15 cellular contexts compared by ENCODE assay signal in the genomic region with DNA sequence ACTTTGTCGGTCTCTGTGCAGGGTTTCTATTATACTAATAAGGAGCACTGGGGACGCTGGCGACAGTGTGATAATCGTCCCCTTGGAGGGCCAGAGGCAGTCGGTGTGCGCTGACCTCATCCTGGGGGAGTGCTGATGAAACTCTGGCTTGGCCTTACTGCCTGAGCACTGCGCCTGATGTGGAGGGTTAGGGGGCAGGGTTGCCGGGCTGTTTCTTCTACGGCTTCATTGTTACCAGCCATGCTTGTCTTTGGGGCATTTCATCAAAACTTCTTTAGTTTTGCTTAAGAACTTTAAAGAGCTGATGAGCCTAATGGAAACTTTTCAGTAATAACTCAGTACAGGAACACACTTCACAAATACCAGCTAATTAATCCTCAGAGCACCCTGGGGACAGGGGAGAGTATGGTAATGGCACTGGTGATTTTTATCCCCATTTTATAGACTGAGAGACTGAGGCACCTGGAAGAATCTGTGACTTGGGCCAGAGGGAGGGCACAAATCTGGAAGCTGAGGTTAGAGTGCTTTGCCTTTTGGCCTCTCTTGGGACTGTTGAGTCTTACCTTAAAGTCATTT.
DNase-seq lines count a peak whose midpoint lies in the region; ATAC-seq and TF ChIP-seq lines count a peak whose summit lies in the region.
"Had no signal": no experiment of that assay in that cellular context is flagged by ENCODE, and none has a peak within 500 bp of the region (broad histone marks: within the 10 kb centered on the region; RNA-seq: fewer than 3 reads in every experiment).

No MANE protein-coding gene starts in this region.

- H3K4me1 ChIP-seq in Panc1 (ENCODE audit: control insufficient read depth, insufficient read depth, low read length) = 0 out of 2 replicates have a peak, but pooled peaks cover 7% of the 10 kb centered on the region
- H3K4me1 ChIP-seq in iPS-20b (ENCODE audit: insufficient read depth, low read length) = peaks cover 16% of the 10 kb centered on the region
- peaks cover 16% of the 10 kb centered on the region for H3K4me1 ChIP-seq in smooth muscle cell (ENCODE audit: low read depth)
- H3K4me1 ChIP-seq: gastroesophageal sphincter, sigmoid colon had no signal

- peaks cover 2% of the 10 kb centered on the region for H3K36me3 Mint-ChIP-seq in activated T-cell treated with anti-CD3 and anti-CD28 coated beads, Interleukin-2, amount 50 U/mL, for 24 hours (ENCODE audit: low read depth)
- no peaks in the 10 kb centered on the region for H3K36me3 Mint-ChIP-seq in CD4-positive, alpha-beta T cell (ENCODE audit: low read depth)
- H3K36me3 Mint-ChIP-seq: activated naive CD4-positive, alpha-beta T cell treated with anti-CD3 and anti-CD28 coated beads, Interleukin-2, amount 50 U/mL, for 72 hours had no signal

- intact Hi-C loops in Panc1 (cut with micrococcal nuclease; ENCODE audit: unreplicated experiment) = no loop called here
- intact Hi-C loops in CD4-positive, alpha-beta T cell (cut with DNase I, micrococcal nuclease) = no loop called here

- H3K79me2 ChIP-seq in smooth muscle cell (ENCODE audit: low read depth) = peaks cover 10% of the 10 kb centered on the region

- H3K27ac ChIP-seq in Panc1 (ENCODE audit: low read length) (peak overlapping the region; percentile 41; the same call in 1 of the 2 replicates), iPS-20b (ENCODE audit: low read length) (no peak overlapping the region), smooth muscle cell (ENCODE audit: low read depth) (peak overlapping the region; percentile 28)
- no peak overlapping the region for H3K27ac ChIP-seq in CD4-positive, alpha-beta T cell (ENCODE audit: low read depth, low read length)
- H3K27ac ChIP-seq: gastroesophageal sphincter, sigmoid colon had no signal

- H3K27me3 Mint-ChIP-seq in activated T-cell treated with anti-CD3 and anti-CD28 coated beads, Interleukin-2, amount 50 U/mL, for 24 hours = no peaks in the 10 kb centered on the region
- H3K27me3 Mint-ChIP-seq in CD4-positive, alpha-beta T cell = no peaks in the 10 kb centered on the region

- in situ Hi-C loops in Panc1 (cut with HindIII; ENCODE audit: low pct_unique_long_range_greater_than_20kb, low sequenced_read_pairs) = no loop called here

- BruUV-seq in Panc1 (replicated peaks; lab: Mats Ljungman, UMichigan) = no TSS peak

- DNase-seq in activated T-cell treated with anti-CD3 and anti-CD28 coated beads, Interleukin-2, amount 50 U/mL, for 24 hours = no peak
- no peak for DNase-seq in activated T-cell treated with anti-CD3 and anti-CD28 coated beads, Interleukin-2, amount 50 U/mL, for 1 hour
- DNase-seq in Panc1 (ENCODE audit: low read depth, low spot score) = no peak
- DNase-seq in smooth muscle cell (lab: John Stamatoyannopoulos, UW; ENCODE audit: unreplicated experiment) = no peak
- DNase-seq in CD4-positive, alpha-beta T cell = no peak
- DNase-seq in NCI-H774 (lab: John Stamatoyannopoulos, UW) = no peak
- DNase-seq in NAMALWA (ENCODE audit: low spot score) = no peak
- DNase-seq: central memory CD4-positive, alpha-beta T cell; HCEC 1CT; kidney; NCI-H345; sigmoid colon had no signal

- no peak overlapping the region for H2AFZ ChIP-seq in smooth muscle cell (ENCODE audit: low read depth)

- POLR2A ChIA-PET in Panc1 (lab: Charles Lee) = no interaction called here
- POLR2A ChIA-PET in CD4-positive, alpha-beta T cell (lab: Charles Lee) = no interaction called here

- H3K9me3 ChIP-seq in Panc1 (ENCODE audit: control insufficient read depth, insufficient read depth, low read depth, low read length) (no peaks in the 10 kb centered on the region), iPS-20b (ENCODE audit: insufficient read depth, low read depth, low read length) (no peaks in the 10 kb centered on the region), smooth muscle cell (replicated peaks; ENCODE audit: low read depth) (no peaks in the 10 kb centered on the region)
- H3K9me3 ChIP-seq in CD4-positive, alpha-beta T cell (ENCODE audit: control insufficient read depth, low read length) = no peaks in the 10 kb centered on the region
- H3K9me3 ChIP-seq: gastroesophageal sphincter, sigmoid colon had no signal

- peak overlapping the region; percentile 52; the same call in 1 of the 2 replicates for H3K9ac ChIP-seq in iPS-20b (ENCODE audit: low read depth, low read length)
- peak overlapping the region; percentile 13 for H3K9ac ChIP-seq in smooth muscle cell (ENCODE audit: low read depth)

- no peak overlapping the region for H3K4me3 Mint-ChIP-seq in activated T-cell treated with anti-CD3 and anti-CD28 coated beads, Interleukin-2, amount 50 U/mL, for 24 hours
- H3K4me3 Mint-ChIP-seq in CD4-positive, alpha-beta T cell = no peak overlapping the region

- no peaks in the 10 kb centered on the region for H3K27me3 ChIP-seq in Panc1 (ENCODE audit: control insufficient read depth, insufficient read depth, low read length)
- H3K27me3 ChIP-seq in iPS-20b (ENCODE audit: insufficient read depth, low read length) = no peaks in the 10 kb centered on the region
- H3K27me3 ChIP-seq in smooth muscle cell (ENCODE audit: low read depth) = no peaks in the 10 kb centered on the region
- H3K27me3 ChIP-seq in CD4-positive, alpha-beta T cell (ENCODE audit: control insufficient read depth, insufficient read depth, low read length) = no peaks in the 10 kb centered on the region
- H3K27me3 ChIP-seq: gastroesophageal sphincter, sigmoid colon had no signal

- WGBS in smooth muscle cell (ENCODE audit: low lambda C conversion rate) = 33% methylated on average over 9 of the region's 9 CpGs

- CTCF ChIA-PET in Panc1 (lab: Charles Lee) = no interaction called here
- CTCF ChIA-PET in CD4-positive, alpha-beta T cell (lab: Charles Lee) = no interaction called here

- H3F3A ChIP-seq in smooth muscle cell (ENCODE audit: low read depth) = no peaks in the 10 kb centered on the region

- H3K4me1 Mint-ChIP-seq in activated T-cell treated with anti-CD3 and anti-CD28 coated beads, Interleukin-2, amount 50 U/mL, for 24 hours (ENCODE audit: low read depth) = peaks cover 7% of the 10 kb centered on the region
- H3K4me1 Mint-ChIP-seq in CD4-positive, alpha-beta T cell (ENCODE audit: low read depth) = peaks cover 10% of the 10 kb centered on the region

- peak overlapping the region; percentile 48 for H3K4me2 ChIP-seq in smooth muscle cell

- H3K36me3 ChIP-seq in Panc1 (ENCODE audit: control insufficient read depth, insufficient read depth, low read length) = no peaks in the 10 kb centered on the region
- no peaks in the 10 kb centered on the region for H3K36me3 ChIP-seq in iPS-20b (ENCODE audit: insufficient read depth, low read depth, low read length)
- no peaks in the 10 kb centered on the region for H3K36me3 ChIP-seq in smooth muscle cell (ENCODE audit: low read depth)
- H3K36me3 ChIP-seq: gastroesophageal sphincter, sigmoid colon had no signal

- H3K4me3 ChIP-seq in Panc1 (ENCODE audit: low read depth in 2 of 2, low read length in 2 of 2) = no peak overlapping the region
- H3K4me3 ChIP-seq in iPS-20b (ENCODE audit: low read length) = no peak overlapping the region
- no peak overlapping the region for H3K4me3 ChIP-seq in smooth muscle cell
- H3K4me3 ChIP-seq: gastroesophageal sphincter, sigmoid colon had no signal

- ATAC-seq in Panc1 = peak; percentile 64
- no peak for ATAC-seq in CD4-positive, alpha-beta T cell (ENCODE audit: poor library complexity)
- ATAC-seq: activated naive CD4-positive, alpha-beta T cell treated with anti-CD3 and anti-CD28 coated beads, Interleukin-2, amount 50 U/mL, for 72 hours; gastroesophageal sphincter had no signal

- peaks cover 85% of the 10 kb centered on the region for H4K20me1 ChIP-seq in smooth muscle cell (ENCODE audit: low read depth)

- H3K9me3 Mint-ChIP-seq in activated T-cell treated with anti-CD3 and anti-CD28 coated beads, Interleukin-2, amount 50 U/mL, for 24 hours = no peaks in the 10 kb centered on the region
- no peaks in the 10 kb centered on the region for H3K9me3 Mint-ChIP-seq in CD4-positive, alpha-beta T cell
- H3K9me3 Mint-ChIP-seq: activated naive CD4-positive, alpha-beta T cell treated with anti-CD3 and anti-CD28 coated beads, Interleukin-2, amount 50 U/mL, for 72 hours had no signal

- peak overlapping the region; percentile 10 for H3K27ac Mint-ChIP-seq in activated T-cell treated with anti-CD3 and anti-CD28 coated beads, Interleukin-2, amount 50 U/mL, for 24 hours
- H3K27ac Mint-ChIP-seq in CD4-positive, alpha-beta T cell = no peak overlapping the region
- H3K27ac Mint-ChIP-seq: activated naive CD4-positive, alpha-beta T cell treated with anti-CD3 and anti-CD28 coated beads, Interleukin-2, amount 50 U/mL, for 72 hours had no signal

- TF ChIP-seq CTCF in Panc1 (IDR thresholded peaks at IDR 0.05) = no peak
- no peak for TF ChIP-seq CTCF in smooth muscle cell (IDR thresholded peaks at IDR 0.05; ENCODE audit: borderline replicate concordance, insufficient read depth, poor library complexity, severe bottlenecking)
- TF ChIP-seq CTCF in CD4-positive, alpha-beta T cell (IDR thresholded peaks at IDR 0.05) = no peak

Comparison
In these comparisons a context has a peak if more than half of its experiments do, and no peak if none do; other contexts are left out.
1. H3K27ac ChIP-seq: peak in Panc1 (single experiment) and smooth muscle cell (single experiment); none in iPS-20b (single experiment) and CD4-positive, alpha-beta T cell (single experiment).